In genomic region chr10:6678211-6678803, GRCh38 we compare ENCODE assay signal across 8 cellular contexts.
A peak's percentile ranks its signal among the peaks of the same experiment; 100 is the strongest.
DNase-seq lines count a peak whose midpoint lies in the region; ATAC-seq, FAIRE-seq and TF ChIP-seq lines count a peak whose summit lies in the region.

No MANE protein-coding gene starts in this region.

- POLR2A ChIA-PET in AG04449 (lab: Yijun Ruan, JAX) = no interaction called here

- peak; percentile 36 for FAIRE-seq in islet of Langerhans (lab: Jason Lieb, UNC)

- CTCF ChIA-PET in AG04449 (lab: Yijun Ruan, JAX) = interaction anchor here (0.6 to 3.1 kb wide), 12 partner anchors 9 to 739 kb away, joined by 3 to 21 read pairs (median 4); partner anchors contain the start of gene SFMBT2

- ATAC-seq in GM18909 (IDR thresholded peaks at IDR 0.05; ENCODE audit: poor library complexity, unreplicated experiment) (no peak), GM18505 (IDR thresholded peaks at IDR 0.05; ENCODE audit: unreplicated experiment) (no peak)

- H3K4me3 ChIP-seq in AG04449 (ENCODE audit: low read depth, low read length) = no peak overlapping the region

- TF ChIP-seq POLR2A in GM18505 (IDR thresholded peaks at IDR 0.05; ENCODE audit: borderline replicate concordance, extremely low read depth, insufficient read depth, insufficient read length) = no peak

- DNase-seq in AG04449 (ENCODE audit: low read depth, low spot score) = no peak
- peak; percentile 28 for DNase-seq in GM20000 (ENCODE audit: low spot score)
- DNase-seq in T-helper 22 cell (ENCODE audit: low read depth) = peak; percentile 20
- peak; percentile 57 for DNase-seq in astrocyte of the hippocampus (ENCODE audit: low read depth, low spot score)
- DNase-seq in stimulated activated CD4-positive, alpha-beta T cell treated with anti-CD3 and anti-CD28 coated beads, Interleukin-1b, Interleukin-23, amount 100 ng/mL, for 4 hours (ENCODE audit: low read depth in 2 of 2) = peak; percentile 45 to 57

- peak; percentile 65 for TF ChIP-seq CTCF in AG04449 (IDR thresholded peaks at IDR 0.05; ENCODE audit: insufficient read depth, low read length, missing control alignments)
- TF ChIP-seq CTCF in GM20000 (IDR thresholded peaks at IDR 0.05; ENCODE audit: extremely low read depth, missing control alignments) = peak; percentile 76
